Comparison of ENCODE assay signal across 8 cellular contexts in the genomic region with DNA sequence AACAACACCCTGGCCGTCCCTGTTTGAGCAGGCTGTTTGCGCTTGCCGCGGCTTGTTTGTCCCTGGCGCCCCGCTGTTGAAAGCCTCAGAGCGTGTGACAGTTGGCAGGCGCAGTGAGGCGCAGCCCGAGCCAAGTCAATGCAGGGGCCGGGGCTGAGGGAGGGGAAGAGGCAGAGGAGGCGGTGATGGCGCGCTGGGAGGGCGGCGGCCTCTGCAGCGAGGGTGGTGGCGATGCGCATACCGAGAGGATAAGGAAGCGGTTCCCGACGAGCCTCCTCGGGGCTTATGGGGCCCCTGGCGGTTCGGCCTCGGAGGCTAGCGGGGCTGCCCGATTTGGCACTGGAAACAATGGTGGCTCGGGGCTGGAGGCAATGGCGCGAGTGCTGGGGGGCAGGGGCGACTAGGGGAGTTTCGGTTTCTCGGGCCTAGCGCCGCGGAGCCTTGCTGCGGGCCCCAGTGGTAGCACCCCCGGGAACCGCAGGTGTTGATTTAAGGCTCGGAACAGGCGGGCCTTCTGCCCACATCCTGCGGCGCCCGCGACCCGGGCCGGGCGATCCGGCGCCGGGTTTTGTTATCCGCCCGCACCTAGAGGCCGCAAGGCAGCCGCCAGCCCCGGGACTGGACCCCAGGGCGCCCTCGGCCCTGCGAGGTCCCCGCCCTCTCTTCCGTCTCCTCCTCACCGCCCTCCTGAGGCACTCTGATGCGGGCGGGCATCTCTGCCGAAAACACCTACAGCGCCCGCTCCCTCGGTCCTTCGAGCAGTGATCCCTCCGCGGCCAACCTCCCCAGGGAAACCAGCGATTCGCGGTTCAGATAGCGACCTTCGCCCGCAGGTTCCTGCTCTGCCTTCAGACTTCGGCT. TPM values are rescaled to one million over a fixed set of nuclear protein-coding genes. Genes with fewer than 3 reads are reported as not detected.
DNase-seq lines count a peak whose midpoint lies in the region; ATAC-seq, FAIRE-seq and TF ChIP-seq lines count a peak whose summit lies in the region.

No MANE protein-coding gene starts in this region.

- no peaks in the 10 kb centered on the region for H3K9me3 ChIP-seq in keratinocyte (ENCODE audit: control insufficient read depth, low read depth, low read length)

- FAIRE-seq in keratinocyte (lab: Jason Lieb, UNC), result no peak

- dilution Hi-C loops in keratinocyte (cut with MboI; ENCODE audit: extremely low pct_ligation_motif_present, low sequenced_read_pairs), result no loop called here

- peak overlapping the region; percentile 77 for H3K4me3 ChIP-seq in AG09309 (ENCODE audit: control insufficient read depth, low read depth, low read length)
- H3K4me3 ChIP-seq in keratinocyte (ENCODE audit: control insufficient read depth in 2 of 3, extremely low read depth in 1 of 3, insufficient read depth in 2 of 3, low read depth in 1 of 3, low read length in 3 of 3), result peak overlapping the region; percentile 84 to 97 (median 94)

- H2AFZ ChIP-seq in keratinocyte (ENCODE audit: control insufficient read depth, low read length), result peak overlapping the region; percentile 98

- H3K79me2 ChIP-seq in keratinocyte (ENCODE audit: control insufficient read depth, insufficient read depth, low read length), result peaks cover 37% of the 10 kb centered on the region

- TF ChIP-seq CTCF in AG09309 (IDR thresholded peaks at IDR 0.05; ENCODE audit: control insufficient read depth, insufficient read depth, low read depth, low read length, missing control alignments) (peak; percentile 1), keratinocyte (optimal IDR thresholded peaks at IDR 0.05 in 1 of 3, IDR thresholded peaks at IDR 0.05 in 1 of 3, conservative IDR thresholded peaks at IDR 0.05 in 1 of 3; ENCODE audit: extremely low read depth in 1 of 3, insufficient read depth in 2 of 3, low read length in 3 of 3) (no peak)

- DNase-seq in AG09309 (ENCODE audit: low read depth) (peak; percentile 80), NCI-H345 treated with DMSO at 0.1 percent for 48 hours (lab: John Stamatoyannopoulos, UW; ENCODE audit: unreplicated experiment) (peak; percentile 80), cerebellar cortex (ENCODE audit: low spot score) (peak; percentile 93), keratinocyte (ENCODE audit: low read depth, low spot score) (peak; percentile 59)
- DNase-seq in stimulated activated CD4-positive, alpha-beta T cell treated with anti-CD3 and anti-CD28 coated beads, Interleukin-12 subunit alpha, Interleukin-12 subunit beta, amount 100 ng/mL, for 48 hours (ENCODE audit: low read depth in 2 of 3, low spot score in 1 of 3), result peak; percentile 89 to 90 (median 90)

- H3K4me1 ChIP-seq in keratinocyte (ENCODE audit: control insufficient read depth, extremely low read depth, insufficient read depth, low read length), result peaks cover 36% of the 10 kb centered on the region

- H3K36me3 ChIP-seq in keratinocyte (ENCODE audit: control insufficient read depth in 2 of 2, extremely low read depth in 1 of 2, insufficient read depth in 2 of 2, low read length in 2 of 2), result no peaks in the 10 kb centered on the region

- H4K20me1 ChIP-seq in keratinocyte (ENCODE audit: control insufficient read depth, extremely low read depth, insufficient read depth, low read length), result no peaks in the 10 kb centered on the region

- ATAC-seq in GM19025 (IDR thresholded peaks at IDR 0.05; ENCODE audit: low read depth, unreplicated experiment) (peak; percentile 60), HG03342 (IDR thresholded peaks at IDR 0.05; ENCODE audit: unreplicated experiment) (peak; percentile 59)
- peak; percentile 71 to 78 for ATAC-seq in activated CD4-positive, CD25-positive, alpha-beta regulatory T cell treated with anti-CD3 and anti-CD28 coated beads, Interleukin-2, amount 50 U/mL, for 24 hours

- peak overlapping the region; percentile 92 for H3K9ac ChIP-seq in keratinocyte (ENCODE audit: control insufficient read depth, extremely low read depth, insufficient read depth, low read length)

- H3K27ac ChIP-seq in keratinocyte (ENCODE audit: control insufficient read depth, insufficient read depth, low read length), result peak overlapping the region; percentile 88

- H3K27me3 ChIP-seq in keratinocyte (ENCODE audit: control insufficient read depth, extremely low read depth, insufficient read depth, low read length), result no peaks in the 10 kb centered on the region

- no peaks in the 10 kb centered on the region for H3K9me1 ChIP-seq in keratinocyte (ENCODE audit: control insufficient read depth, extremely low read depth, insufficient read depth, low read length)

- H3K4me2 ChIP-seq in keratinocyte (ENCODE audit: control insufficient read depth, extremely low read depth, insufficient read depth, low read depth, low read length), result peak overlapping the region; percentile 99

RNA-seq across cellular contexts. Expression of a gene that starts 1.0 kb away (rescaled TPM):
- polyA plus RNA-seq in keratinocyte, result 20.1 to 26.6 TPM (median 24.6 TPM) in 3 replicates
- 6.1 TPM for polyA plus RNA-seq in keratinocyte (2011; ENCODE audit: low read depth)
- polyA plus RNA-seq in keratinocyte (2011; cell fraction: cytosol; rRNA removed), result 3.3 and 7.1 TPM in 2 replicates
- polyA plus RNA-seq in keratinocyte (2011; cell fraction: nucleus; rRNA removed), result 38.0 and 53.6 TPM in 2 replicates
- polyA plus RNA-seq in keratinocyte (2012; ENCODE audit: low replicate concordance), result 10.2 and 13.9 TPM in 2 replicates
- 22.2 to 114 TPM (median 78.7 TPM) in 3 replicates for polyA minus RNA-seq in keratinocyte
- 20.1 TPM for polyA minus RNA-seq in keratinocyte (2011; cell fraction: cytosol; rRNA and poly(A)+ RNA removed)
- polyA minus RNA-seq in keratinocyte (2011; cell fraction: nucleus; rRNA and poly(A)+ RNA removed), result 107 and 229 TPM in 2 replicates

RNA-seq across cellular contexts. Expression of a gene that starts 58.6 kb away (rescaled TPM):
- polyA plus RNA-seq in keratinocyte, result 35.2 to 41.0 TPM (median 37.0 TPM) in 3 replicates
- polyA plus RNA-seq in keratinocyte (2011; ENCODE audit: low read depth), result 1.3 TPM
- polyA plus RNA-seq in keratinocyte (2011; cell fraction: cytosol; rRNA removed), result 5.7 and 13.4 TPM in 2 replicates
- polyA plus RNA-seq in keratinocyte (2011; cell fraction: nucleus; rRNA removed), result 36.1 and 38.6 TPM in 2 replicates
- polyA plus RNA-seq in keratinocyte (2012; ENCODE audit: low replicate concordance), result 2.4 and 18.6 TPM in 2 replicates
- 29.1 to 46.4 TPM (median 42.3 TPM) in 3 replicates for polyA minus RNA-seq in keratinocyte
- 15.2 TPM for polyA minus RNA-seq in keratinocyte (2011; cell fraction: cytosol; rRNA and poly(A)+ RNA removed)
- polyA minus RNA-seq in keratinocyte (2011; cell fraction: nucleus; rRNA and poly(A)+ RNA removed), result 46.4 and 102 TPM in 2 replicates

Comparison
In these comparisons a context has a peak if more than half of its experiments do, and no peak if none do; other contexts are left out.
1. Peak in every context shown above with its lines: DNase-seq, ATAC-seq, H3K4me3 ChIP-seq and H3K27ac ChIP-seq.